23 cellular contexts compared by ENCODE assay signal in the genomic region with DNA sequence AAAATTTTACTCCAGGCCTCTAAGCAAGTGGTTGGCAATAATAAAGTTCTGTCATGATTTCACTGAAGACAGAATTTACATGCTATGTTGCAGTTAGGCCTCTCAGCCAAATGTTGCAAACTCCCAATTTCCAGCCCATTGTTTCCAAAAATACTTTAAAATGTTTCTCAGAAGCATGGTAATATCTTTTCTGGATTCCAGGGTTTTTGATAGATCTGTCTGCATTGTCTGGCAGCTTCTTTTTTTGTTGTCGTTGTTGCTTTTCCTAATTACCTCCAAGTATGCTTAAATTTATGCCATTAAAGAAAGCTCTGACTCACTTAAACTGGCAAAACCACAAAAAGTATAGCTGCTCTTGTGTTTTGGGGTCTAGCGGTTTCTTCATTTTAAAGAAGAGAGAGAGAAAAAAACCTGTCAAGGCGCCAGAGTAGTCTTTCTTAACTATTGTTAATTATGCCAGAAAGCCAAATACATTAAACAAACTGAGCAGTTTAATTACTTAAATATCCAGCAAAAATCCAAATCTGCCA.
DNase-seq lines count a peak whose midpoint lies in the region; TF ChIP-seq lines count a peak whose summit lies in the region.
"Had no signal": no experiment of that assay in that cellular context is flagged by ENCODE, and none has a peak within 500 bp of the region (broad histone marks: within the 10 kb centered on the region; RNA-seq: fewer than 3 reads in every experiment).

No MANE protein-coding gene starts in this region.

- H3K79me2 ChIP-seq in GM23248 (ENCODE audit: insufficient read depth), result no peaks in the 10 kb centered on the region

- H3F3A ChIP-seq in GM23248 (ENCODE audit: insufficient read depth), result peaks cover 7% of the 10 kb centered on the region; the same call in 1 of the 2 replicates

- peaks cover 17% of the 10 kb centered on the region for H3K4me1 ChIP-seq in GM23248 (ENCODE audit: insufficient read depth)

- in situ Hi-C loops in GM23248 (cut with MboI) (no loop called here), astrocyte of the spinal cord (cut with HindIII; ENCODE audit: low sequenced_read_pairs) (no loop called here), GM13977 (cut with MboI; ENCODE audit: low pct_unique_long_range_greater_than_20kb, low sequenced_read_pairs, unreplicated experiment) (no loop called here)

- DNase-seq in GM23248, result peak; percentile 31
- DNase-seq in RPMI7951 (ENCODE audit: low read depth), result peak; percentile 64
- peak; percentile 55 for DNase-seq in astrocyte of the spinal cord (ENCODE audit: low read depth, low spot score)
- peak; percentile 39 for DNase-seq in fibroblast of pulmonary artery (ENCODE audit: low read depth)
- DNase-seq in erythroblast (lab: John Stamatoyannopoulos, UW), result no peak
- DNase-seq in GM13977 (ENCODE audit: low spot score), result no peak
- no peak for DNase-seq in hippocampal formation (lab: John Stamatoyannopoulos, UW)
- DNase-seq: ACHN; CD4-positive, CD25-positive, alpha-beta regulatory T cell; DMS153; DND-41; H9; Karpas-422; NCI-H1105 treated with DMSO at 0.1 percent for 48 hours; NCI-H146; NCI-H1930; NCI-H446; NCI-H526; NCI-H82; NK-92 treated with Interleukin-12 subunit alpha and Interleukin-12 subunit beta, amount 100 ng/mL, for 24 hours; SHP77; T-helper 1 cell had no signal

- H3K4me2 ChIP-seq in GM23248 (ENCODE audit: unreplicated experiment), result no peak overlapping the region

- TF ChIP-seq CTCF in astrocyte of the spinal cord (IDR thresholded peaks at IDR 0.05; ENCODE audit: low read depth, low read length), result no peak
- no peak for TF ChIP-seq CTCF in fibroblast of pulmonary artery (IDR thresholded peaks at IDR 0.05; ENCODE audit: low read length, missing control alignments)
- no peak for TF ChIP-seq CTCF in GM13977 (IDR thresholded peaks at IDR 0.05; ENCODE audit: extremely low read depth, insufficient read depth, missing control alignments)

- WGBS in GM23248 (ENCODE audit: low coverage in 1 of 2, low lambda C conversion rate in 2 of 2, missing lambda C conversion rate in 2 of 2), 2 experiments, result 26 to 36% methylated on average over 3 of the region's 3 CpGs

- H2AFZ ChIP-seq in GM23248, result no peak overlapping the region

- H3K9me3 ChIP-seq in GM23248 (ENCODE audit: low read depth), result no peaks in the 10 kb centered on the region

- no peaks in the 10 kb centered on the region for H3K36me3 ChIP-seq in GM23248 (ENCODE audit: low read depth)

- H3K9me2 ChIP-seq in GM23248 (ENCODE audit: insufficient read depth), result no peaks in the 10 kb centered on the region

- H3K27me3 ChIP-seq in GM23248 (replicated peaks; ENCODE audit: insufficient read depth), result no peaks in the 10 kb centered on the region

- no peak for TF ChIP-seq POLR2A in erythroblast (IDR thresholded peaks at IDR 0.05; ENCODE audit: low read length)

- peak overlapping the region; percentile 43 for H3K27ac ChIP-seq in GM23248
- H3K27ac ChIP-seq: RWPE1 had no signal

- 0 out of 2 replicates have a peak overlapping the region, but pooled peaks have one; percentile 8 for H3K9ac ChIP-seq in GM23248

- H4K20me1 ChIP-seq in GM23248 (ENCODE audit: insufficient read depth), result no peaks in the 10 kb centered on the region

- H3K4me3 ChIP-seq in GM23248 (no peak overlapping the region), astrocyte of the spinal cord (ENCODE audit: low read depth, low read length) (no peak overlapping the region), fibroblast of pulmonary artery (replicated peaks; ENCODE audit: low read depth, low read length) (no peak overlapping the region)

Comparison
In these comparisons a context has a peak if more than half of its experiments do, and no peak if none do; other contexts are left out.
1. DNase-seq: peak in GM23248 (single experiment), RPMI7951 (single experiment), astrocyte of the spinal cord (single experiment) and fibroblast of pulmonary artery (single experiment); none in erythroblast (0 of 2), GM13977 (single experiment) and hippocampal formation (0 of 2).